1 cellular context compared by ENCODE assay signal in genomic region chr10:68550747-68551411, GRCh38.
TF ChIP-seq lines count a peak whose summit lies in the region.

No MANE protein-coding gene starts in this region.

TF ChIP-seq in HepG2, 621 proteins besides CTCF, POLR2A, EP300 and RAD21 (continued from another document):
- TF ChIP-seq SMAD1 (CRISPR knock-in tag; IDR thresholded peaks at IDR 0.05; ENCODE audit: borderline replicate concordance, low read depth) (no peak), ZNF101 (CRISPR knock-in tag; IDR thresholded peaks at IDR 0.05; ENCODE audit: borderline replicate concordance, low read depth) (no peak), JDP2 (CRISPR knock-in tag; IDR thresholded peaks at IDR 0.05; ENCODE audit: borderline replicate concordance) (no peak), TCF12 (IDR thresholded peaks at IDR 0.05) (no peak), TCF12 (CRISPR knock-in tag; IDR thresholded peaks at IDR 0.05) (no peak), SAP130 (CRISPR knock-in tag; IDR thresholded peaks at IDR 0.05; ENCODE audit: low read depth) (no peak), RCOR2 (CRISPR knock-in tag; IDR thresholded peaks at IDR 0.05) (no peak), PHB2 (IDR thresholded peaks at IDR 0.05; ENCODE audit: partially characterized antibody) (no peak), ZNF530 (CRISPR knock-in tag; IDR thresholded peaks at IDR 0.05; ENCODE audit: low read depth) (no peak), YEATS2 (CRISPR knock-in tag; IDR thresholded peaks at IDR 0.05; ENCODE audit: borderline replicate concordance) (no peak), KMT2A (CRISPR knock-in tag; IDR thresholded peaks at IDR 0.05) (no peak), SMC3 (IDR thresholded peaks at IDR 0.05; ENCODE audit: low read length) (peak; percentile 60; the same call in 1 of the 2 replicates), BORCS8-MEF2B (CRISPR knock-in tag; IDR thresholded peaks at IDR 0.05) (no peak)
